1 cellular context compared by ENCODE assay signal in genomic region chr6:44974511-44974910, GRCh38.
TF ChIP-seq lines count a peak whose summit lies in the region.

No MANE protein-coding gene starts in this region.

TF ChIP-seq in K562, 482 proteins besides CTCF, POLR2A, EP300 and RAD21 (continued from another document):
- TF ChIP-seq CREBBP (IDR thresholded peaks at IDR 0.05; ENCODE audit: low read depth, low read length), result no peak
- no peak for TF ChIP-seq BDP1 (IDR thresholded peaks at IDR 0.05; ENCODE audit: insufficient read depth, insufficient read length)
- peak; percentile 34; the same call in 1 of the 2 replicates for TF ChIP-seq ATF7 (IDR thresholded peaks at IDR 0.05)
- TF ChIP-seq ZC3H11A (IDR thresholded peaks at IDR 0.05; ENCODE audit: low read depth, low read length), result no peak
- no peak for TF ChIP-seq LARP7 (IDR thresholded peaks at IDR 0.05)
- TF ChIP-seq ZNF75A (CRISPR knock-in tag; IDR thresholded peaks at IDR 0.05), result no peak
- TF ChIP-seq JUN (IDR thresholded peaks at IDR 0.05; ENCODE audit: borderline replicate concordance, low read depth, low read length), result 0 out of 2 replicates have a peak, but pooled peaks have one; percentile 15
- TF ChIP-seq JUN (CRISPR knock-in tag; IDR thresholded peaks at IDR 0.05; ENCODE audit: borderline replicate concordance), result no peak
- no peak for TF ChIP-seq SRSF7 (optimal IDR thresholded peaks at IDR 0.05; ENCODE audit: low read depth, low read length)
- no peak for TF ChIP-seq CGGBP1 (CRISPR knock-in tag; IDR thresholded peaks at IDR 0.05)
- TF ChIP-seq TRIM24 (IDR thresholded peaks at IDR 0.05), result peak; percentile 61 to 72
- no peak for TF ChIP-seq KAT2B (IDR thresholded peaks at IDR 0.05; ENCODE audit: low read depth, low read length)
- no peak for TF ChIP-seq TRIM28 (IDR thresholded peaks at IDR 0.05)
- no peak for TF ChIP-seq NFATC3 (IDR thresholded peaks at IDR 0.05)
- TF ChIP-seq TBL1XR1 (IDR thresholded peaks at IDR 0.05; ENCODE audit: low read length in 2 of 2), result peak in 1 of 2 experiments; percentile 58; a peak in 1 of 4 replicates
- peak; percentile 47 for TF ChIP-seq ARID1B (IDR thresholded peaks at IDR 0.05)
- no peak for TF ChIP-seq EP400 (IDR thresholded peaks at IDR 0.05)
- peak; percentile 36; the same call in 1 of the 2 replicates for TF ChIP-seq MEF2A (IDR thresholded peaks at IDR 0.05; ENCODE audit: control insufficient read depth, low read depth, low read length)
- TF ChIP-seq CBX1 (IDR thresholded peaks at IDR 0.05; ENCODE audit: low read depth), result no peak
- peak; percentile 30; the same call in 1 of the 2 replicates for TF ChIP-seq NCOR1 (IDR thresholded peaks at IDR 0.05)
- TF ChIP-seq GTF3C2 (IDR thresholded peaks at IDR 0.05; ENCODE audit: borderline replicate concordance, extremely low read depth, insufficient read length), result no peak
- TF ChIP-seq CLOCK (CRISPR knock-in tag; IDR thresholded peaks at IDR 0.05; ENCODE audit: borderline replicate concordance), result no peak
- TF ChIP-seq GTF2E2 (tag; IDR thresholded peaks at IDR 0.05), result no peak
- peak; percentile 70; the same call in 1 of the 2 replicates for TF ChIP-seq MAFK (IDR thresholded peaks at IDR 0.05; ENCODE audit: low read length)
- no peak for TF ChIP-seq SMARCC2 (IDR thresholded peaks at IDR 0.05; ENCODE audit: low read depth)
- TF ChIP-seq ETV1 (tag; conservative IDR thresholded peaks at IDR 0.05; ENCODE audit: low read depth), result no peak
- no peak for TF ChIP-seq FOS (IDR thresholded peaks at IDR 0.05; ENCODE audit: extremely low read depth, insufficient read length)
- TF ChIP-seq NUFIP1 (IDR thresholded peaks at IDR 0.05; ENCODE audit: partially characterized antibody), result no peak
- no peak for TF ChIP-seq ZNF408 (CRISPR knock-in tag; IDR thresholded peaks at IDR 0.05; ENCODE audit: low read depth)
- no peak for TF ChIP-seq TAF1 (IDR thresholded peaks at IDR 0.05; ENCODE audit: control insufficient read depth, extremely low read depth, insufficient read depth, low read length, severe bottlenecking)
- TF ChIP-seq ID3 (CRISPR knock-in tag; IDR thresholded peaks at IDR 0.05), result no peak
- TF ChIP-seq ID3 (tag; IDR thresholded peaks at IDR 0.05), result peak; percentile 99
- no peak for TF ChIP-seq ZNF780A (CRISPR knock-in tag; IDR thresholded peaks at IDR 0.05)
- peak; percentile 79 for TF ChIP-seq MAFG (tag; conservative IDR thresholded peaks at IDR 0.05)
- TF ChIP-seq CHCHD3 (CRISPR knock-in tag; IDR thresholded peaks at IDR 0.05), result no peak
- no peak for TF ChIP-seq ZNF311 (CRISPR knock-in tag; IDR thresholded peaks at IDR 0.05)
- TF ChIP-seq HES1 (IDR thresholded peaks at IDR 0.05; ENCODE audit: low read depth), result no peak
- peak; percentile 61; the same call in 1 of the 2 replicates for TF ChIP-seq MAFF (IDR thresholded peaks at IDR 0.05; ENCODE audit: low read length)
- TF ChIP-seq NR2C1 (IDR thresholded peaks at IDR 0.05), result no peak
- TF ChIP-seq NR2C1 (tag; IDR thresholded peaks at IDR 0.05), result no peak
- TF ChIP-seq CBFA2T3 (IDR thresholded peaks at IDR 0.05), result peak; percentile 50; the same call in 1 of the 2 replicates
- no peak for TF ChIP-seq THRA (IDR thresholded peaks at IDR 0.05)
